Comparison of ENCODE assay signal across 18 cellular contexts in the genomic region with DNA sequence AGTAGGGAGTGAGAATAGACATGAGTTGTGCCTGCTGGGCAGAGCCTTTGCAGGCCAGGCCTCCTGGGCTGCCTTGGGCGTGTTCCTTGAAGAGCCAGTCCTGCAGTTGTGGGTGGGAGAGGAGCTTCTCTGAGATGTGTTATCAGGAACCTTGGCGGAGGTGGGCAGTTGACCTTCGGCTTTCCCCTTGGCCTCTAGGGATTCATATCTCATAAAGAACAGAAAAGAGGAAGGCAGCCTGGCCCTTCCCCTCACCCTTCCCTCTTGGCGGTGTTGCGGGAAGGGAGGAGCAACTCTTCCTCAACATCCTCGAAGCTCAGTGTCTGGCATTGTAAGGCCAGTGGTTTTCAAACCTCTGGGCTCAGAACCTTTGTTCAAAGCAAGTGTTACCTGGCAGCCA. TPM values are rescaled to one million over a fixed set of nuclear protein-coding genes. Genes with fewer than 3 reads are reported as not detected.
DNase-seq lines count a peak whose midpoint lies in the region; ATAC-seq and TF ChIP-seq lines count a peak whose summit lies in the region.
"Had no signal": no experiment of that assay in that cellular context is flagged by ENCODE, and none has a peak within 500 bp of the region (broad histone marks: within the 10 kb centered on the region; RNA-seq: fewer than 3 reads in every experiment).

No MANE protein-coding gene starts in this region.

- H3K4me1 ChIP-seq in H9 (ENCODE audit: insufficient read depth, low read length) (peaks cover 3% of the 10 kb centered on the region; the same call in 1 of the 2 replicates), sigmoid colon (peaks cover 0 to 88% (median 62%) of the 10 kb centered on the region in 4 donors)
- H3K4me1 ChIP-seq: psoas muscle, vagina had no signal

- H3K27me3 Mint-ChIP-seq in H9 (ENCODE audit: low read depth), result no peaks in the 10 kb centered on the region
- H3K27me3 Mint-ChIP-seq in immature natural killer cell (ENCODE audit: low read depth in 3 of 3), result peaks cover 0 to 4% (median 2%) of the 10 kb centered on the region in 3 donors

- no peak overlapping the region for H3T11ph ChIP-seq in H9 (ENCODE audit: low read length)

- H3K36me3 ChIP-seq in sigmoid colon, result no peaks in the 10 kb centered on the region
- H3K36me3 ChIP-seq: brain microvascular endothelial cell, vagina had no signal

- TF ChIP-seq EP300 in sigmoid colon (IDR thresholded peaks at IDR 0.05), result no peak

- H3K9ac ChIP-seq in H9 (ENCODE audit: extremely low read depth, insufficient read length, low read length), result no peak overlapping the region
- H3K9ac ChIP-seq: GM23248, KMS-11 had no signal

- no peak overlapping the region for H3K4ac ChIP-seq in H9 (ENCODE audit: low read depth, low read length)

- no peaks in the 10 kb centered on the region for H3K23me2 ChIP-seq in H9 (ENCODE audit: insufficient read length, low read depth, low read length, poor library complexity, severe bottlenecking)

- no peaks in the 10 kb centered on the region for H3K27me3 ChIP-seq in H9 (ENCODE audit: insufficient read depth, low read length)
- H3K27me3 ChIP-seq in sigmoid colon, result no peaks in the 10 kb centered on the region
- H3K27me3 ChIP-seq: brain microvascular endothelial cell, vagina had no signal

- no peak overlapping the region for H2BK12ac ChIP-seq in H9 (ENCODE audit: insufficient read length, low read depth, low read length)

- H2BK120ac ChIP-seq in H9 (ENCODE audit: low read depth, low read length, poor library complexity, severe bottlenecking), result no peak overlapping the region

- peak overlapping the region; percentile 58 for H4K91ac ChIP-seq in H9 (ENCODE audit: insufficient read length, low read depth, low read length)

- WGBS in H9 (ENCODE audit: extremely low coverage, insufficient read length, low lambda C conversion rate), result no CpG with 5 or more reads among the region's 6 CpGs
- 72 to 75% methylated on average over 6 of the region's 6 CpGs for WGBS in sigmoid colon, 2 donors

- H3K4me2 ChIP-seq in H9 (ENCODE audit: insufficient read depth, insufficient read length, low read length), result no peak overlapping the region
- H3K4me2 ChIP-seq: KMS-11 had no signal

- no peak overlapping the region for H2AK5ac ChIP-seq in H9 (ENCODE audit: insufficient read length, low read length)

- TF ChIP-seq POLR2A in sigmoid colon (IDR thresholded peaks at IDR 0.05), result no peak

- H3K23ac ChIP-seq in H9 (ENCODE audit: insufficient read length, low read depth, low read length), result no peak overlapping the region

- intact Hi-C loops in left cardiac atrium (cut with DNase I), result no loop called here
- intact Hi-C loops in sigmoid colon (cut with DNase I), result no loop called here

- H3K79me2 ChIP-seq in H9 (ENCODE audit: insufficient read depth, low read length), result peaks cover 3% of the 10 kb centered on the region; the same call in 1 of the 2 replicates

- H2BK20ac ChIP-seq in H9 (ENCODE audit: low read depth, low read length, poor library complexity, severe bottlenecking), result no peak overlapping the region

- H3K4me3 Mint-ChIP-seq in H9, result no peak overlapping the region
- H3K4me3 Mint-ChIP-seq in immature natural killer cell, result no peak overlapping the region

- no peak overlapping the region for H3K14ac ChIP-seq in H9 (ENCODE audit: insufficient read depth, low read length)

- H2BK15ac ChIP-seq in H9 (ENCODE audit: low read depth, low read length), result no peak overlapping the region

- H3K4me3 ChIP-seq in sigmoid colon, result no peak overlapping the region
- H3K4me3 ChIP-seq: GM23248, psoas muscle, vagina had no signal

- TF ChIP-seq CTCF in H9 (conservative IDR thresholded peaks at IDR 0.05), result no peak
- no peak for TF ChIP-seq CTCF in sigmoid colon (IDR thresholded peaks at IDR 0.05)

- peaks cover 7 to 12% (median 10%) of the 10 kb centered on the region in 3 experiments; a peak in 5 of 7 replicates for H3K36me3 Mint-ChIP-seq in H9 (ENCODE audit: insufficient read depth in 1 of 3, low read depth in 3 of 3)
- no peaks in the 10 kb centered on the region for H3K36me3 Mint-ChIP-seq in immature natural killer cell

- ATAC-seq in left cardiac atrium (peak in 1 of 2 donors; percentile 25), GM19324 (IDR thresholded peaks at IDR 0.05; ENCODE audit: low FRiP score, unreplicated experiment) (no peak)
- ATAC-seq: psoas muscle had no signal

- H3K79me1 ChIP-seq in H9 (ENCODE audit: insufficient read depth, low read depth, low read length, poor library complexity, severe bottlenecking), result peaks cover 11% of the 10 kb centered on the region

- DNase-seq in H9 (no peak), SKM-1 (lab: John Stamatoyannopoulos, UW; ENCODE audit: unreplicated experiment) (peak; percentile 37), left cardiac atrium (peak; percentile 28), sigmoid colon (no peak), DMS153 treated with DMSO at 0.1 percent for 48 hours (lab: John Stamatoyannopoulos, UW; ENCODE audit: unreplicated experiment) (no peak), immature natural killer cell (no peak), NCI-H1092 treated with DMSO at 0.1 percent for 48 hours (lab: John Stamatoyannopoulos, UW) (no peak)
- DNase-seq: activated naive CD4-positive, alpha-beta T cell treated with Interleukin-2 at 50 U/mL for 16 hours; brain microvascular endothelial cell; C1 segment of cervical spinal cord; foreskin melanocyte; GM23248; NCI-H1930; psoas muscle; stimulated activated CD4-positive, alpha-beta T cell treated with anti-CD3 and anti-CD28 coated beads, Interleukin-4, amount 100 ng/mL, for 1 hour had no signal

- H3K9me3 Mint-ChIP-seq in H9 (no peaks in the 10 kb centered on the region), immature natural killer cell (no peaks in the 10 kb centered on the region)

- no peaks in the 10 kb centered on the region for H4K20me1 ChIP-seq in H9 (ENCODE audit: control insufficient read depth, insufficient read depth, insufficient read length)

- H3K27ac Mint-ChIP-seq in H9, result peak overlapping the region; percentile 11 to 19 (median 13); a peak in 2 of 7 replicates
- H3K27ac Mint-ChIP-seq in immature natural killer cell, result no peak overlapping the region

- H3K9me3 ChIP-seq in H9 (ENCODE audit: control insufficient read depth, low read depth, low read length) (no peaks in the 10 kb centered on the region), sigmoid colon (no peaks in the 10 kb centered on the region)
- H3K9me3 ChIP-seq: psoas muscle, vagina had no signal

- no peak overlapping the region for H2BK5ac ChIP-seq in H9 (ENCODE audit: insufficient read length, low read length)

- H3K27ac ChIP-seq in H9 (ENCODE audit: insufficient read length, low read depth, low read length) (no peak overlapping the region), sigmoid colon (peak overlapping the region; percentile 10 to 79 (median 54))
- H3K27ac ChIP-seq: brain microvascular endothelial cell, GM23248, psoas muscle, vagina had no signal

- no peak overlapping the region for H4K5ac ChIP-seq in H9 (ENCODE audit: insufficient read length, low read depth, low read length)

- H3K18ac ChIP-seq in H9 (ENCODE audit: insufficient read length, low read depth, low read length), result no peak overlapping the region

- no peak overlapping the region for H3K56ac ChIP-seq in H9 (ENCODE audit: insufficient read length, low read depth, low read length)

- H3K4me1 Mint-ChIP-seq in H9, result peaks cover 2 to 6% of the 10 kb centered on the region in 2 experiments; a peak in 3 of 4 replicates
- H3K4me1 Mint-ChIP-seq in immature natural killer cell, result no peaks in the 10 kb centered on the region

- no peak overlapping the region for H4K8ac ChIP-seq in H9 (replicated peaks; ENCODE audit: insufficient read length, low read depth, low read length)

- no peak overlapping the region for H2AFZ ChIP-seq in H9 (ENCODE audit: low read length)
- H2AFZ ChIP-seq: GM23248 had no signal

RNA-seq across cellular contexts. Expression of gene DAPK1, which starts 59.2 kb away (rescaled TPM):
- 78.3 and 79.4 TPM in 2 replicates for total RNA-seq in H9 (2021)
- total RNA-seq in left cardiac atrium, result 10 to 100 TPM; 19.9 to 21.7 TPM
- total RNA-seq in sigmoid colon, result 10 to 100 TPM; 78.1 to 92.5 (median 84.4) TPM
- polyA plus RNA-seq in sigmoid colon, result 1 to 10 TPM; 4.8 to 7.1 (median 5.5) TPM
- 1 to 10 TPM in 1 of 3 donors, under 1 TPM in 1, not detected in 1; 0.82 to 1.3 TPM for polyA plus RNA-seq in immature natural killer cell

Comparison
In these comparisons a context has a peak if more than half of its experiments do, and no peak if none do; other contexts are left out.
1. DNase-seq: peak in SKM-1 (single experiment) and left cardiac atrium (single experiment); none in H9 (single experiment), sigmoid colon (single experiment), DMS153 treated with DMSO at 0.1 percent for 48 hours (single experiment), immature natural killer cell (0 of 3) and NCI-H1092 treated with DMSO at 0.1 percent for 48 hours (single experiment).
2. H3K27ac Mint-ChIP-seq: peak in H9 (3 of 3); none in immature natural killer cell (0 of 6).